26 cellular contexts compared by ENCODE assay signal in the genomic region with DNA sequence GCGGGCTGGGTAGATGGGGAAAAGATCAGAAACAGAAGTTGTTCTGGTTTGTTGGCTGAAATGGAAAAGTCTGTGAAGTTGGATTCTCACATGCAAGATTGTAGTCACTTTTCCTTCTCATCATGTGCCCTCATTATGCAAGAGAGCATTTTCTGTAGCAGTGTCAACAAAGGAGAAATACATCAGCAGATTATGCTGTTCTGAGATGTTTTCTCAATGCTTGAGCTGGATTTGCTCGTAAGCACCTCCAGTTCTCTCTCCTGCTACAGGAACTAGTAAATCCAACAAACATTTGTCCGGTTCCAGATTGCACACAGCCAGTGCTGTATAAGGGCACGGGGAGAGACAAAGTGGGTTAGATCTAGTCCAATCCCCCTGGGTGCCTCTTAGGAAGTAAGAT.
"Had no signal": no experiment of that assay in that cellular context is flagged by ENCODE, and none has a peak within 500 bp of the region (broad histone marks: within the 10 kb centered on the region; RNA-seq: fewer than 3 reads in every experiment).

No MANE protein-coding gene starts in this region.

- H3K27ac ChIP-seq: cardiac muscle cell had no signal

- H3K9me3 Mint-ChIP-seq: activated naive CD4-positive, alpha-beta T cell treated with anti-CD3 and anti-CD28 coated beads, Interleukin-2, amount 50 U/mL, for 72 hours; activated naive CD8-positive, alpha-beta T cell treated with anti-CD3 and anti-CD28 coated beads, Interleukin-2, amount 50 U/mL, for 24 hours; brain had no signal

- H3K4me1 Mint-ChIP-seq: brain had no signal

- H3K4me3 Mint-ChIP-seq: activated CD4-positive, alpha-beta memory T cell treated with anti-CD3 and anti-CD28 coated beads, Interleukin-2, amount 10 ng/mL, durations not matched to agents 7 days and 5 days; activated naive CD8-positive, alpha-beta T cell treated with anti-CD3 and anti-CD28 coated beads, Interleukin-2, amount 50 U/mL, for 24 hours; brain had no signal

- H3K4me3 ChIP-seq: cardiac muscle cell had no signal

- FAIRE-seq: astrocyte, TTC549 had no signal

- H3K27me3 Mint-ChIP-seq: activated naive CD8-positive, alpha-beta T cell treated with anti-CD3 and anti-CD28 coated beads, Interleukin-2, amount 50 U/mL, for 24 hours had no signal

- ATAC-seq: activated naive CD4-positive, alpha-beta T cell treated with anti-CD3 and anti-CD28 coated beads, Interleukin-2, amount 50 U/mL, for 72 hours; activated naive CD8-positive, alpha-beta T cell treated with anti-CD3 and anti-CD28 coated beads, Interleukin-2, amount 50 U/mL, for 24 hours had no signal

- H3K36me3 Mint-ChIP-seq: activated naive CD4-positive, alpha-beta T cell treated with anti-CD3 and anti-CD28 coated beads, Interleukin-2, amount 50 U/mL, for 72 hours; brain had no signal

- H3K36me3 ChIP-seq: cardiac muscle cell had no signal

- H3K27ac Mint-ChIP-seq: activated CD4-positive, alpha-beta memory T cell treated with anti-CD3 and anti-CD28 coated beads, Interleukin-2, amount 10 ng/mL, durations not matched to agents 7 days and 5 days; activated naive CD4-positive, alpha-beta T cell treated with anti-CD3 and anti-CD28 coated beads, Interleukin-2, amount 50 U/mL, for 72 hours; activated naive CD8-positive, alpha-beta T cell treated with anti-CD3 and anti-CD28 coated beads, Interleukin-2, amount 50 U/mL, for 24 hours; brain had no signal

- DNase-seq: activated CD4-positive, alpha-beta memory T cell treated with anti-CD3 and anti-CD28 coated beads, Interleukin-2, amount 10 ng/mL, durations not matched to agents 7 days and 5 days; activated CD4-positive, alpha-beta T cell treated with anti-CD3 and anti-CD28 coated beads, Interleukin-2, amount 50 U/mL, for 1 hour; activated CD4-positive, CD25-positive, alpha-beta regulatory T cell; activated CD8-positive, alpha-beta memory T cell treated with anti-CD3 and anti-CD28 coated beads, Interleukin-2, amount 50 U/mL, for 48 hours; activated effector memory CD4-positive, alpha-beta T cell treated with anti-CD3 and anti-CD28 coated beads, Interleukin-2, amount 50 U/mL, for 16 hours; activated naive CD4-positive, alpha-beta T cell treated with Interleukin-2 at 50 U/mL for 16 hours; activated naive CD8-positive, alpha-beta T cell treated with anti-CD3 and anti-CD28 coated beads, Interleukin-2, amount 50 U/mL, for 24 hours; activated T-cell treated with anti-CD3 and anti-CD28 coated beads, Interleukin-2, amount 50 U/mL, for 1 hour; amygdala; MM.1S; NCI-H1105; NCI-H1436 treated with DMSO at 0.1 percent for 48 hours; NCI-H1930; NCI-H2171; NCI-H2227 treated with DMSO at 0.1 percent for 48 hours; NCI-H446 treated with DMSO at 0.1 percent for 48 hours; NCI-H524 treated with DMSO at 0.1 percent for 48 hours; NCI-H774; SIG-M5; T-helper 2 cell; T1000 had no signal
